10 cellular contexts compared by ENCODE assay signal in genomic region chr3:50570508-50571279, GRCh38. TPM values are rescaled to one million over a fixed set of nuclear protein-coding genes. Genes with fewer than 3 reads are reported as not detected.
A peak's percentile ranks its signal among the peaks of the same experiment; 100 is the strongest.
DNase-seq lines count a peak whose midpoint lies in the region; ATAC-seq and TF ChIP-seq lines count a peak whose summit lies in the region.
"Had no signal": no experiment of that assay in that cellular context is flagged by ENCODE, and none has a peak within 500 bp of the region (broad histone marks: within the 10 kb centered on the region; RNA-seq: fewer than 3 reads in every experiment).

No MANE protein-coding gene starts in this region.

- H3K4me3 Mint-ChIP-seq in activated T-helper 17 cell treated with anti-CD3 and anti-CD28 coated beads, Interleukin-2, amount 50 U/mL, for 72 hours, result peak overlapping the region; percentile 93
- H3K4me3 Mint-ChIP-seq in type B pancreatic cell, result peak overlapping the region; percentile 98

- H3K27ac ChIP-seq in cardiac muscle cell, result no peak overlapping the region
- peak overlapping the region in 4 of 12 donors; percentile 94 to 95 (median 95) for H3K27ac ChIP-seq in heart left ventricle
- H3K27ac ChIP-seq in lower lobe of right lung, result peak overlapping the region; percentile 92

- no peaks in the 10 kb centered on the region for H3K9me3 Mint-ChIP-seq in activated T-helper 17 cell treated with anti-CD3 and anti-CD28 coated beads, Interleukin-2, amount 50 U/mL, for 72 hours
- no peaks in the 10 kb centered on the region for H3K9me3 Mint-ChIP-seq in type B pancreatic cell

- ATAC-seq in heart left ventricle, result no peak
- no peak for ATAC-seq in activated T-helper 17 cell treated with anti-CD3 and anti-CD28 coated beads, Interleukin-2, amount 50 U/mL, for 72 hours (replicated peaks)
- ATAC-seq in lower lobe of right lung, result no peak
- no peak for ATAC-seq in HG03095 (IDR thresholded peaks at IDR 0.05; ENCODE audit: unreplicated experiment)
- ATAC-seq in GM21737 (IDR thresholded peaks at IDR 0.05; ENCODE audit: unreplicated experiment), result no peak
- ATAC-seq: activated CD4-positive, CD25-positive, alpha-beta regulatory T cell treated with anti-CD3 and anti-CD28 coated beads, Interleukin-2, amount 50 U/mL, for 24 hours had no signal

- TF ChIP-seq CTCF in cardiac muscle cell (IDR thresholded peaks at IDR 0.05; ENCODE audit: low read depth, low read length) (no peak), heart left ventricle (IDR thresholded peaks at IDR 0.05) (no peak), lower lobe of right lung (IDR thresholded peaks at IDR 0.05) (no peak), type B pancreatic cell (conservative IDR thresholded peaks at IDR 0.05) (no peak)

- H3K4me3 ChIP-seq in cardiac muscle cell (peak overlapping the region; percentile 72), heart left ventricle (peak overlapping the region in 4 of 12 donors; percentile 70 to 95 (median 85)), lower lobe of right lung (no peak overlapping the region)

- H3K27me3 ChIP-seq in cardiac muscle cell (no peaks in the 10 kb centered on the region), heart left ventricle (no peaks in the 10 kb centered on the region), lower lobe of right lung (ENCODE audit: low read depth) (no peaks in the 10 kb centered on the region)

- H3K27me3 Mint-ChIP-seq in activated T-helper 17 cell treated with anti-CD3 and anti-CD28 coated beads, Interleukin-2, amount 50 U/mL, for 72 hours, result no peaks in the 10 kb centered on the region
- peaks cover 18% of the 10 kb centered on the region for H3K27me3 Mint-ChIP-seq in type B pancreatic cell

- 80 to 87% (median 85%) methylated on average over 5 of the region's 5 CpGs for WGBS in heart left ventricle, 4 donors

- H3K36me3 Mint-ChIP-seq in activated T-helper 17 cell treated with anti-CD3 and anti-CD28 coated beads, Interleukin-2, amount 50 U/mL, for 72 hours (ENCODE audit: low read depth), result peaks cover 77% of the 10 kb centered on the region
- no peaks in the 10 kb centered on the region for H3K36me3 Mint-ChIP-seq in type B pancreatic cell

- H3K4me1 ChIP-seq in cardiac muscle cell (ENCODE audit: low read depth) (peaks cover 3% of the 10 kb centered on the region), heart left ventricle (peaks cover 0 to 81% (median 32%) of the 10 kb centered on the region in 12 donors), lower lobe of right lung (peaks cover 53% of the 10 kb centered on the region)

- H3K4me1 Mint-ChIP-seq in activated T-helper 17 cell treated with anti-CD3 and anti-CD28 coated beads, Interleukin-2, amount 50 U/mL, for 72 hours, result peaks cover 38% of the 10 kb centered on the region
- peaks cover 14% of the 10 kb centered on the region for H3K4me1 Mint-ChIP-seq in type B pancreatic cell (ENCODE audit: unreplicated experiment)

- intact Hi-C loops in heart left ventricle (cut with DNase I) (loop anchor here in 7 of 10 donors (1.0 to 10.0 kb wide), 5 partner anchors 45 to 817 kb away; partner anchors contain the start of gene MANF (in 5 of the 7)), lower lobe of right lung (cut with DNase I) (loop anchor here (5.0 kb wide), 1 partner anchor 42 kb away; the partner anchor contains the start of gene CISH)

- H3K36me3 ChIP-seq in cardiac muscle cell, result no peaks in the 10 kb centered on the region
- peaks cover 0 to 33% (median 0%) of the 10 kb centered on the region in 9 donors for H3K36me3 ChIP-seq in heart left ventricle
- peaks cover 10% of the 10 kb centered on the region for H3K36me3 ChIP-seq in lower lobe of right lung

- H3K27ac Mint-ChIP-seq in activated T-helper 17 cell treated with anti-CD3 and anti-CD28 coated beads, Interleukin-2, amount 50 U/mL, for 72 hours, result peak overlapping the region; percentile 94
- H3K27ac Mint-ChIP-seq in type B pancreatic cell, result peak overlapping the region; percentile 9

- no peak for TF ChIP-seq POLR2A in heart left ventricle (IDR thresholded peaks at IDR 0.05)

- H3K9me3 ChIP-seq in cardiac muscle cell (ENCODE audit: low read depth) (no peaks in the 10 kb centered on the region), heart left ventricle (no peaks in the 10 kb centered on the region), lower lobe of right lung (no peaks in the 10 kb centered on the region)

- DNase-seq in cardiac muscle cell (ENCODE audit: low read depth in 1 of 2, low spot score in 1 of 2) (no peak), heart left ventricle (no peak), lower lobe of right lung (no peak), type B pancreatic cell (ENCODE audit: extremely low spot score, unreplicated experiment) (no peak), D341Med (ENCODE audit: low spot score) (no peak)
- DNase-seq: effector CD4-positive, alpha-beta T cell had no signal

RNA-seq across cellular contexts. Expression of gene HEMK1, which starts 1.4 kb away (rescaled TPM):
- total RNA-seq in cardiac muscle cell (13.8 and 23.3 TPM in 2 replicates), heart left ventricle (10 to 100 TPM in 7 of 9 donors, 1 to 10 TPM in 2; 7.8 to 19.7 (median 13.8) TPM), lower lobe of right lung (28.4 TPM), type B pancreatic cell (ENCODE audit: low replicate concordance) (20.2 and 29.9 TPM in 2 replicates)
- polyA plus RNA-seq in cardiac muscle cell (33.9 and 37.4 TPM in 2 replicates), heart left ventricle (10 to 100 TPM; 10.9 to 16.7 TPM)
- total RNA-seq in activated T-helper 17 cell treated with anti-CD3 and anti-CD28 coated beads, Interleukin-2, amount 50 U/mL, for 72 hours, result 10 to 100 TPM; 47.5 to 99.2 TPM

RNA-seq across cellular contexts. Expression of gene C3orf18, which starts 3.1 kb away (rescaled TPM):
- total RNA-seq in cardiac muscle cell (34.1 and 39.4 TPM in 2 replicates), heart left ventricle (10 to 100 TPM; 25.4 to 56.8 (median 40.0) TPM), lower lobe of right lung (6.7 TPM), type B pancreatic cell (ENCODE audit: low replicate concordance) (1.9 and 11.9 TPM in 2 replicates)
- polyA plus RNA-seq in cardiac muscle cell (33.6 and 37.0 TPM in 2 replicates), heart left ventricle (10 to 100 TPM; 28.7 to 28.9 TPM)
- total RNA-seq in activated T-helper 17 cell treated with anti-CD3 and anti-CD28 coated beads, Interleukin-2, amount 50 U/mL, for 72 hours, result 10 to 100 TPM; 17.3 to 50.8 TPM

RNA-seq across cellular contexts. Expression of gene CISH, which starts 40.9 kb away (rescaled TPM):
- total RNA-seq in cardiac muscle cell (6.9 and 8.2 TPM in 2 replicates), heart left ventricle (10 to 100 TPM; 10.1 to 57.0 (median 20.3) TPM), lower lobe of right lung (48.8 TPM), type B pancreatic cell (ENCODE audit: low replicate concordance) (4.1 and 7.0 TPM in 2 replicates)
- polyA plus RNA-seq in cardiac muscle cell (6.4 and 11.7 TPM in 2 replicates), heart left ventricle (10 to 100 TPM in 1 of 2 donors, 1 to 10 TPM in 1; 6.9 to 30.1 TPM)
- 100 to 1,000 TPM; 204 to 327 TPM for total RNA-seq in activated T-helper 17 cell treated with anti-CD3 and anti-CD28 coated beads, Interleukin-2, amount 50 U/mL, for 72 hours

RNA-seq across cellular contexts. Expression of gene MAPKAPK3, which starts 46.3 kb away (rescaled TPM):
- total RNA-seq in cardiac muscle cell, result 88.2 and 94.7 TPM in 2 replicates
- 77.3 and 94.2 TPM in 2 replicates for polyA plus RNA-seq in cardiac muscle cell
- 100 to 1,000 TPM; 239 to 398 (median 316) TPM for total RNA-seq in heart left ventricle
- polyA plus RNA-seq in heart left ventricle, result 100 to 1,000 TPM; 226 to 247 TPM
- total RNA-seq in activated T-helper 17 cell treated with anti-CD3 and anti-CD28 coated beads, Interleukin-2, amount 50 U/mL, for 72 hours, result 100 to 1,000 TPM in 1 of 2 donors, 10 to 100 TPM in 1; 99.8 to 131 TPM
- total RNA-seq in lower lobe of right lung, result 68.6 TPM
- 40.3 and 47.0 TPM in 2 replicates for total RNA-seq in type B pancreatic cell (ENCODE audit: low replicate concordance)
